In genomic region chr6:5084787-5085637, GRCh38 we compare ENCODE assay signal across 8 cellular contexts. TPM values are rescaled to one million over a fixed set of nuclear protein-coding genes. Genes with fewer than 3 reads are reported as not detected.
A peak's percentile ranks its signal among the peaks of the same experiment; 100 is the strongest.
DNase-seq lines count a peak whose midpoint lies in the region; ATAC-seq and TF ChIP-seq lines count a peak whose summit lies in the region.

TSS of gene PPP1R3G (plus strand) at chr6:5085341. CDS start at chr6:5085486, 145 bp downstream.

- peaks cover 50% of the 10 kb centered on the region for H3K27me3 ChIP-seq in H7 (ENCODE audit: control insufficient read depth, insufficient read depth, low read length)
- peaks cover 73% of the 10 kb centered on the region for H3K27me3 ChIP-seq in iPS-20b (ENCODE audit: insufficient read depth, low read length)
- H3K27me3 ChIP-seq in skeletal muscle tissue (ENCODE audit: control insufficient read depth in 3 of 3, insufficient read depth in 3 of 3, low read length in 3 of 3): peaks cover 4 to 26% (median 15%) of the 10 kb centered on the region in 3 donors

- H3K4me3 ChIP-seq in GM12865 (ENCODE audit: low read depth, low read length) (peak within 1 kb of the TSS; percentile 87), H7 (ENCODE audit: insufficient read depth, low read depth, low read length) (peak within 1 kb of the TSS; percentile 48), iPS-20b (ENCODE audit: low read length) (peak within 1 kb of the TSS; percentile 55), skeletal muscle tissue (ENCODE audit: low read length in 3 of 3) (peak within 1 kb of the TSS; percentile 73 to 80 (median 77))

- no peak within 1 kb of the TSS for H3K27ac ChIP-seq in iPS-20b (ENCODE audit: low read length)
- H3K27ac ChIP-seq in skeletal muscle tissue (ENCODE audit: low read depth, low read length): peak within 1 kb of the TSS; percentile 75

- H3K4me1 ChIP-seq in iPS-20b (ENCODE audit: insufficient read depth, low read length): no peaks in the 10 kb centered on the region
- peaks cover 7 to 15% (median 11%) of the 10 kb centered on the region in 3 donors for H3K4me1 ChIP-seq in skeletal muscle tissue (ENCODE audit: control insufficient read depth in 3 of 3, insufficient read depth in 3 of 3, low read length in 3 of 3)

- DNase-seq in GM12865 (ENCODE audit: low read depth): peak; percentile 60
- DNase-seq in H7: peak; percentile 83
- DNase-seq in NCI-H1105 treated with DMSO at 0.1 percent for 48 hours (lab: John Stamatoyannopoulos, UW): peak; percentile 10
- peak; percentile 76 for DNase-seq in astrocyte of the hippocampus (ENCODE audit: low read depth, low spot score)
- no peak for DNase-seq in OCI-M2 (lab: John Stamatoyannopoulos, UW; ENCODE audit: unreplicated experiment)

- H3K9me3 ChIP-seq in iPS-20b (ENCODE audit: insufficient read depth, low read depth, low read length): no peaks in the 10 kb centered on the region
- H3K9me3 ChIP-seq in skeletal muscle tissue (ENCODE audit: control insufficient read depth in 3 of 3, low read length in 3 of 3): no peaks in the 10 kb centered on the region

- TF ChIP-seq CTCF in GM12865 (IDR thresholded peaks at IDR 0.05; ENCODE audit: insufficient read depth, low read depth, low read length, missing control alignments): no peak

- H3K36me3 ChIP-seq in H7 (replicated peaks; ENCODE audit: control insufficient read depth, insufficient read depth, low read length) (no peaks in the 10 kb centered on the region), iPS-20b (ENCODE audit: insufficient read depth, low read depth, low read length) (no peaks in the 10 kb centered on the region), skeletal muscle tissue (ENCODE audit: control insufficient read depth in 3 of 3, insufficient read depth in 3 of 3, low read length in 3 of 3) (no peaks in the 10 kb centered on the region)

- H3K9ac ChIP-seq in iPS-20b (ENCODE audit: low read depth, low read length) (no peak within 1 kb of the TSS), skeletal muscle tissue (ENCODE audit: low read depth in 1 of 3, low read length in 3 of 3) (peak within 1 kb of the TSS; percentile 68 to 76 (median 70))

- ATAC-seq in HG03565 (IDR thresholded peaks at IDR 0.05; ENCODE audit: unreplicated experiment): no peak

RNA-seq across cellular contexts. Expression of gene PPP1R3G, which starts in this region (rescaled TPM):
- 0.17 and 0.48 TPM in 2 replicates for total RNA-seq in H7 (2014; rRNA removed; shearing (Covaris generic))
- 2.1 TPM for total RNA-seq in skeletal muscle tissue

Comparison
In these comparisons a context has a peak if more than half of its experiments do, and no peak if none do; other contexts are left out.
1. Peak in DNase-seq and H3K4me3 ChIP-seq in H7; RNA of the gene not detected or under 1 TPM.